In the genomic region with DNA sequence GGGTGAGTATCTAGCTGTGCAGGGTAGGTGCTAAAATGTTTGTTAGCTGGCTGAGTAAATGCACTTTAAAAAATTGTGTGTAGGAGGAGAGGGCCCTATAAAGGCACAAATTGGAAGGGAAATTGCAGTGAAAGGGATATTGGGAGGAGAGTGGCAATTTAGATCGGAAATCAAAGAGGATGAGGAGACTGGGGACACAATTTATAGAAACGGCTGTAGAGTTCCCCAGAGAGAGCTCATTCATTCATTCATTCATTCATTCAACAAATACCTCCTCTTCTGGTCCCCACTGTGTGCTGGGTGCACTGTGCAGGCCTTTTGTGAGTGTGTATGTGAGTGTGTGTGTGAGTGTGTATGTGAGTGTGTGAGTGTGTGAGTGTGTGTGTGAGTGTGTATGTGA, we compare ENCODE assay signal across 22 cellular contexts. TPM values are rescaled to one million over a fixed set of nuclear protein-coding genes. Genes with fewer than 3 reads are reported as not detected.
A peak's percentile ranks its signal among the peaks of the same experiment; 100 is the strongest.
DNase-seq lines count a peak whose midpoint lies in the region; ATAC-seq, FAIRE-seq and TF ChIP-seq lines count a peak whose summit lies in the region.
"Had no signal": no experiment of that assay in that cellular context is flagged by ENCODE, and none has a peak within 500 bp of the region (broad histone marks: within the 10 kb centered on the region; RNA-seq: fewer than 3 reads in every experiment).

No MANE protein-coding gene starts in this region.

- no peaks in the 10 kb centered on the region for H4K20me1 ChIP-seq in OCI-LY1 (ENCODE audit: insufficient read depth, low read length)
- H4K20me1 ChIP-seq in K562 (replicated peaks; ENCODE audit: control insufficient read depth, insufficient read depth, low read length), result no peaks in the 10 kb centered on the region

- CTCF ChIA-PET in K562 (lab: Yijun Ruan, JAX; ENCODE audit: low intra/inter-chr PET ratio), result no interaction called here

- H3K4me2 ChIP-seq in OCI-LY1 (ENCODE audit: low read length) (peak overlapping the region; percentile 54), K562 (ENCODE audit: insufficient read depth, low read length) (no peak overlapping the region)

- no peaks in the 10 kb centered on the region for H3K9me2 ChIP-seq in OCI-LY1 (ENCODE audit: low read depth, low read length)

- FAIRE-seq in K562 (lab: Jason Lieb, UNC), result no peak
- FAIRE-seq: islet of Langerhans had no signal

- no peaks in the 10 kb centered on the region for H3K9me1 ChIP-seq in K562 (ENCODE audit: control insufficient read depth, insufficient read depth, low read length)

- no peaks in the 10 kb centered on the region for H3K27me3 Mint-ChIP-seq in activated T-cell treated with anti-CD3 and anti-CD28 coated beads, Interleukin-2, amount 50 U/mL, for 4 hours (ENCODE audit: low read depth)
- no peaks in the 10 kb centered on the region for H3K27me3 Mint-ChIP-seq in naive thymus-derived CD8-positive, alpha-beta T cell

- BruUV-seq in K562 (replicated peaks; lab: Mats Ljungman, UMichigan), result no TSS peak

- H3K9ac ChIP-seq in OCI-LY1 (ENCODE audit: low read length) (no peak overlapping the region; the same call in 1 of the 2 replicates), K562 (ENCODE audit: insufficient read depth in 1 of 2, low read depth in 2 of 2, low read length in 2 of 2) (no peak overlapping the region)
- H3K9ac ChIP-seq: GM23248 had no signal

- intact Hi-C loops in K562 (cut with micrococcal nuclease), result no loop called here

- no peaks in the 10 kb centered on the region for H3K9me3 Mint-ChIP-seq in activated T-cell treated with anti-CD3 and anti-CD28 coated beads, Interleukin-2, amount 50 U/mL, for 4 hours
- H3K9me3 Mint-ChIP-seq in naive thymus-derived CD8-positive, alpha-beta T cell, result no peaks in the 10 kb centered on the region
- H3K9me3 Mint-ChIP-seq: neural crest cell, WTC11 had no signal

- no peak for TF ChIP-seq RAD21 in K562 (CRISPR knock-in tag; conservative IDR thresholded peaks at IDR 0.05 in 1 of 2, IDR thresholded peaks at IDR 0.05 in 1 of 2)

- peaks cover 34% of the 10 kb centered on the region for H3K4me1 ChIP-seq in OCI-LY1 (ENCODE audit: insufficient read depth, low read length, severe bottlenecking)
- peaks cover 7 to 15% of the 10 kb centered on the region in 2 experiments; a peak in 4 of 5 replicates for H3K4me1 ChIP-seq in K562 (replicated peaks in 1 of 2; ENCODE audit: control insufficient read depth in 2 of 2, insufficient read depth in 2 of 2, low read length in 2 of 2)
- H3K4me1 ChIP-seq in BE2C, result no peaks in the 10 kb centered on the region
- H3K4me1 ChIP-seq: uterus had no signal

- H3F3A ChIP-seq in OCI-LY1 (ENCODE audit: insufficient read depth, low read length), result no peaks in the 10 kb centered on the region

- no peaks in the 10 kb centered on the region; the same call in 1 of the 2 replicates for H3K79me2 ChIP-seq in OCI-LY1 (ENCODE audit: insufficient read depth, low read length)
- H3K79me2 ChIP-seq in K562 (ENCODE audit: control insufficient read depth, insufficient read depth, low read length), result no peaks in the 10 kb centered on the region

- H3K4me3 ChIP-seq in OCI-LY1 (ENCODE audit: low read depth, low read length, poor library complexity, severe bottlenecking), result peak overlapping the region; percentile 64
- no peak overlapping the region for H3K4me3 ChIP-seq in K562
- no peak overlapping the region for H3K4me3 ChIP-seq in BE2C (ENCODE audit: low read depth, low read length)
- H3K4me3 ChIP-seq: adrenal gland, GM23248, uterus had no signal

- no peaks in the 10 kb centered on the region for H3K36me3 ChIP-seq in OCI-LY1 (ENCODE audit: insufficient read depth, low read length)
- no peaks in the 10 kb centered on the region for H3K36me3 ChIP-seq in K562 (ENCODE audit: control insufficient read depth, insufficient read depth, low read length)
- H3K36me3 ChIP-seq in BE2C, result no peaks in the 10 kb centered on the region
- H3K36me3 ChIP-seq: adrenal gland, uterus had no signal

- no peak for TF ChIP-seq EP300 in K562 (IDR thresholded peaks at IDR 0.05; ENCODE audit: low read length)

- H2AFZ ChIP-seq in OCI-LY1 (ENCODE audit: low read length) (no peak overlapping the region), K562 (ENCODE audit: low read depth, low read length) (no peak overlapping the region)
- H2AFZ ChIP-seq: GM23248 had no signal

- H3K36me3 Mint-ChIP-seq in activated T-cell treated with anti-CD3 and anti-CD28 coated beads, Interleukin-2, amount 50 U/mL, for 4 hours (ENCODE audit: insufficient read depth), result peaks cover 16% of the 10 kb centered on the region
- H3K36me3 Mint-ChIP-seq in naive thymus-derived CD8-positive, alpha-beta T cell, result peaks cover 0 to 18% (median 0%) of the 10 kb centered on the region in 3 donors
- H3K36me3 Mint-ChIP-seq: WTC11 had no signal

- H3K9me3 ChIP-seq in OCI-LY1 (ENCODE audit: low read length) (no peaks in the 10 kb centered on the region), K562 (replicated peaks; ENCODE audit: control insufficient read depth, insufficient read depth, low read depth, low read length) (no peaks in the 10 kb centered on the region), BE2C (no peaks in the 10 kb centered on the region)
- H3K9me3 ChIP-seq: adrenal gland, stomach, uterus had no signal

- POLR2A ChIA-PET in K562 (lab: Yijun Ruan, JAX), result interaction anchor here (0.5 to 2.2 kb wide), 2 partner anchors 10 to 266 kb away, joined by 3 to 6 read pairs; no protein-coding TSS in a partner anchor
- POLR2A ChIA-PET in naive thymus-derived CD8-positive, alpha-beta T cell (lab: Charles Lee), result interaction anchor here (3.1 to 3.3 kb wide), 2 partner anchors 33 to 171 kb away, joined by 25 to 53 read pairs; a partner anchor contains a TSS

- TF ChIP-seq CTCF in OCI-LY1 (IDR thresholded peaks at IDR 0.05; ENCODE audit: low read length), result no peak
- TF ChIP-seq CTCF in K562 (IDR thresholded peaks at IDR 0.05 in 2 of 3, conservative IDR thresholded peaks at IDR 0.05 in 1 of 3; ENCODE audit: insufficient read depth in 2 of 3, low read depth in 1 of 3, low read length in 3 of 3), result no peak
- TF ChIP-seq CTCF in BE2C (IDR thresholded peaks at IDR 0.05; ENCODE audit: low read depth, low read length), result no peak

- DNase-seq in activated T-cell treated with anti-CD3 and anti-CD28 coated beads, Interleukin-2, amount 50 U/mL, for 4 hours, result no peak
- DNase-seq in activated T-cell treated with anti-CD3 and anti-CD28 coated beads for 4 hours, result no peak
- no peak for DNase-seq in K562 (ENCODE audit: extremely low read depth in 1 of 4, low spot score in 3 of 4)
- no peak for DNase-seq in naive thymus-derived CD8-positive, alpha-beta T cell
- no peak for DNase-seq in BE2C
- DNase-seq in HuH-7 (ENCODE audit: low spot score), result no peak
- DNase-seq: adrenal gland; central memory CD4-positive, alpha-beta T cell; DMS79 treated with DMSO at 0.1 percent for 48 hours; effector memory CD4-positive, alpha-beta T cell; GM23248; NCI-H524 treated with DMSO at 0.1 percent for 48 hours; SHP77 treated with DMSO at 0.1 percent for 48 hours; stimulated activated CD4-positive, alpha-beta T cell treated with anti-CD3 and anti-CD28 coated beads, Interleukin-15, amount 100 ng/mL, for 24 hours; stomach; uterus had no signal

- H3K27me3 ChIP-seq in OCI-LY1 (ENCODE audit: insufficient read depth, low read length) (no peaks in the 10 kb centered on the region), K562 (ENCODE audit: control insufficient read depth in 2 of 2, insufficient read depth in 2 of 2, low read length in 2 of 2) (no peaks in the 10 kb centered on the region), BE2C (no peaks in the 10 kb centered on the region)
- H3K27me3 ChIP-seq: adrenal gland, stomach, uterus had no signal

- no peak for TF ChIP-seq POLR2A in K562 (conservative IDR thresholded peaks at IDR 0.05)

- H3K27ac Mint-ChIP-seq in naive thymus-derived CD8-positive, alpha-beta T cell, result peak overlapping the region in 6 of 10 donors; percentile 39 to 95 (median 62)
- H3K27ac Mint-ChIP-seq: WTC11 had no signal

- H3K4me1 Mint-ChIP-seq in activated T-cell treated with anti-CD3 and anti-CD28 coated beads, Interleukin-2, amount 50 U/mL, for 4 hours (ENCODE audit: low read depth), result peaks cover 25% of the 10 kb centered on the region
- H3K4me1 Mint-ChIP-seq in naive thymus-derived CD8-positive, alpha-beta T cell, result peaks cover 24 to 48% (median 33%) of the 10 kb centered on the region in 4 donors
- H3K4me1 Mint-ChIP-seq: neural crest cell had no signal

- in situ Hi-C loops in K562 (cut with MboI), result no loop called here

- no peak for ATAC-seq in activated T-cell treated with anti-CD3 and anti-CD28 coated beads, Interleukin-2, amount 50 U/mL, for 4 hours
- ATAC-seq in K562 (no peak), HG02678 (IDR thresholded peaks at IDR 0.05; ENCODE audit: unreplicated experiment) (no peak)
- ATAC-seq in naive thymus-derived CD8-positive, alpha-beta T cell, result no peak
- ATAC-seq: WTC11 had no signal

- peak overlapping the region; percentile 82 for H3K4me3 Mint-ChIP-seq in activated T-cell treated with anti-CD3 and anti-CD28 coated beads, Interleukin-2, amount 50 U/mL, for 4 hours
- peak overlapping the region in 2 of 10 donors; percentile 13 to 20 for H3K4me3 Mint-ChIP-seq in naive thymus-derived CD8-positive, alpha-beta T cell
- H3K4me3 Mint-ChIP-seq: neural crest cell, WTC11 had no signal

- H3K27ac ChIP-seq in OCI-LY1 (ENCODE audit: low read depth, low read length, poor library complexity, severe bottlenecking) (no peak overlapping the region), K562 (ENCODE audit: extremely low read depth, low read depth, low read length) (no peak overlapping the region)
- H3K27ac ChIP-seq: GM23248, uterus had no signal

- 61% methylated on average over 2 of the region's 2 CpGs for WGBS in K562 (ENCODE audit: insufficient coverage, low coverage, missing lambda C conversion rate)

RNA-seq across cellular contexts. Expression of a gene that starts 2.4 kb away (rescaled TPM):
- 10 to 100 TPM; 39.0 to 42.2 (median 42.0) TPM for total RNA-seq in activated T-cell treated with anti-CD3 and anti-CD28 coated beads, Interleukin-2, amount 50 U/mL, for 4 hours
- 0.12 and 0.23 TPM in 2 replicates for total RNA-seq in K562 (2011; cell fraction: chromatin; rRNA removed; ENCODE audit: low replicate concordance)
- 0.33 TPM in 1 of 2 replicates, not detected in the other for total RNA-seq in K562 (2011; cell fraction: nucleolus; rRNA removed)
- total RNA-seq in K562 (2011; cell fraction: nucleoplasm; rRNA removed), result 0.15 TPM in 1 of 2 replicates, not detected in the other
- total RNA-seq in K562 (2014; rRNA removed) (not detected in 2 replicates), K562 (2014; rRNA removed; fragmentation: Illumina TruSeq; extraction: Trizol) (0.11 TPM in 1 of 2 replicates, not detected in the other), K562 (2015; rRNA removed; fragmentation: Illumina TruSeq; extraction: Trizol) (0.08 TPM in 1 of 2 replicates, not detected in the other), K562 (2021) (0.16 and 0.25 TPM in 2 replicates)
- polyA plus RNA-seq in K562 (2011; rRNA removed) (0.05 and 0.15 TPM in 2 replicates), K562 (2014; fragmentation: Illumina TruSeq; extraction: Trizol) (not detected in 2 replicates), K562 (2014; fragmentation: Nextera tagmentation; extraction: Ambion mirVana) (1 to 10 TPM in 1 of 2 experiments, under 1 TPM in 1; 0.56 to 1.0 TPM), K562 (2014; rRNA removed) (0.09 TPM in 1 of 2 replicates, not detected in the other)
- 0.03 TPM in 1 of 2 replicates, not detected in the other for polyA plus RNA-seq in K562 (2011; cell fraction: cytosol; rRNA removed)
- polyA plus RNA-seq in K562 (2011; cell fraction: nucleus; rRNA removed), result 0.28 and 0.50 TPM in 2 replicates
- polyA plus RNA-seq in K562 (2012), result 0.33 and 0.56 TPM in 2 replicates
- polyA minus RNA-seq in K562 (2011; rRNA and poly(A)+ RNA removed), result 0.21 TPM in 1 of 2 replicates, not detected in the other
- polyA minus RNA-seq in K562 (2011; cell fraction: cytosol; rRNA and poly(A)+ RNA removed), result 1.1 and 3.1 TPM in 2 replicates
- 0.11 and 0.40 TPM in 2 replicates for polyA minus RNA-seq in K562 (2011; cell fraction: nucleus; rRNA and poly(A)+ RNA removed)
- total RNA-seq in naive thymus-derived CD8-positive, alpha-beta T cell, result 10 to 100 TPM; 51.4 to 55.1 TPM
- polyA plus RNA-seq in naive thymus-derived CD8-positive, alpha-beta T cell, result 10 to 100 TPM in 1 of 3 donors, 1 to 10 TPM in 2; 7.9 to 15.6 (median 9.1) TPM
- polyA plus RNA-seq in BE2C (2012; ENCODE audit: insufficient read depth, insufficient read length, low read depth), result 5.6 TPM
- total RNA-seq: neural crest cell had no signal

RNA-seq across cellular contexts. Expression of a gene that starts 32.4 kb away (rescaled TPM):
- not detected for total RNA-seq in activated T-cell treated with anti-CD3 and anti-CD28 coated beads, Interleukin-2, amount 50 U/mL, for 4 hours
- total RNA-seq in K562 (2011; cell fraction: chromatin; rRNA removed; ENCODE audit: low replicate concordance), result 9.2 and 9.5 TPM in 2 replicates
- total RNA-seq in K562 (2011; cell fraction: nucleolus; rRNA removed), result 5.3 and 7.0 TPM in 2 replicates
- 7.6 and 8.9 TPM in 2 replicates for total RNA-seq in K562 (2011; cell fraction: nucleoplasm; rRNA removed)
- total RNA-seq in K562 (2014; rRNA removed) (2.5 and 3.3 TPM in 2 replicates), K562 (2014; rRNA removed; fragmentation: Illumina TruSeq; extraction: Trizol) (3.1 and 3.7 TPM in 2 replicates), K562 (2015; rRNA removed; fragmentation: Illumina TruSeq; extraction: Trizol) (0.83 TPM in 2 replicates), K562 (2021) (2.6 and 3.3 TPM in 2 replicates)
- polyA plus RNA-seq in K562 (2011; rRNA removed) (1.2 and 2.0 TPM in 2 replicates), K562 (2014; fragmentation: Illumina TruSeq; extraction: Trizol) (4.8 and 6.4 TPM in 2 replicates), K562 (2014; fragmentation: Nextera tagmentation; extraction: Ambion mirVana) (under 1 TPM; 0.36 to 0.75 TPM), K562 (2014; rRNA removed) (4.6 and 5.0 TPM in 2 replicates)
- 1.9 and 4.0 TPM in 2 replicates for polyA plus RNA-seq in K562 (2011; cell fraction: cytosol; rRNA removed)
- polyA plus RNA-seq in K562 (2011; cell fraction: nucleus; rRNA removed), result 3.7 and 12.6 TPM in 2 replicates
- 1.3 and 1.4 TPM in 2 replicates for polyA plus RNA-seq in K562 (2012)
- polyA minus RNA-seq in K562 (2011; rRNA and poly(A)+ RNA removed), result 0.72 and 3.4 TPM in 2 replicates
- 1.1 TPM in 1 of 2 replicates, not detected in the other for polyA minus RNA-seq in K562 (2011; cell fraction: cytosol; rRNA and poly(A)+ RNA removed)
- 3.0 and 5.5 TPM in 2 replicates for polyA minus RNA-seq in K562 (2011; cell fraction: nucleus; rRNA and poly(A)+ RNA removed)
- not detected for total RNA-seq in naive thymus-derived CD8-positive, alpha-beta T cell
- under 1 TPM in 2 of 3 donors, not detected in 1; 0.05 to 0.11 TPM for polyA plus RNA-seq in naive thymus-derived CD8-positive, alpha-beta T cell
- polyA plus RNA-seq in BE2C (2012; ENCODE audit: insufficient read depth, insufficient read length, low read depth), result 0.45 TPM
- total RNA-seq: GM23248; T-helper 1 cell treated with Interleukin-12 subunit alpha and Interleukin-12 subunit beta and Interleukin-4 antibody, amounts not matched to agents 30 ng/mL and 1 ng/mL, for 36 hours had no signal

RNA-seq across cellular contexts. Expression of a gene that starts 32.6 kb away (rescaled TPM):
- 10 to 100 TPM; 52.8 to 54.5 (median 53.6) TPM for total RNA-seq in activated T-cell treated with anti-CD3 and anti-CD28 coated beads, Interleukin-2, amount 50 U/mL, for 4 hours
- total RNA-seq in K562 (2011; cell fraction: chromatin; rRNA removed; ENCODE audit: low replicate concordance), result 61.2 and 107 TPM in 2 replicates
- total RNA-seq in K562 (2011; cell fraction: nucleolus; rRNA removed), result 40.1 and 43.9 TPM in 2 replicates
- total RNA-seq in K562 (2011; cell fraction: nucleoplasm; rRNA removed), result 76.0 and 92.8 TPM in 2 replicates
- total RNA-seq in K562 (2014; rRNA removed) (99.3 and 118 TPM in 2 replicates), K562 (2014; rRNA removed; fragmentation: Illumina TruSeq; extraction: Trizol) (139 and 146 TPM in 2 replicates), K562 (2015; rRNA removed; fragmentation: Illumina TruSeq; extraction: Trizol) (152 and 164 TPM in 2 replicates), K562 (2021) (79.5 and 87.3 TPM in 2 replicates)
- polyA plus RNA-seq in K562 (2011; rRNA removed) (158 and 224 TPM in 2 replicates), K562 (2014; fragmentation: Illumina TruSeq; extraction: Trizol) (124 and 127 TPM in 2 replicates), K562 (2014; fragmentation: Nextera tagmentation; extraction: Ambion mirVana) (100 to 1,000 TPM; 352 to 389 TPM), K562 (2014; rRNA removed) (140 and 168 TPM in 2 replicates)
- 108 and 162 TPM in 2 replicates for polyA plus RNA-seq in K562 (2011; cell fraction: cytosol; rRNA removed)
- 96.8 and 114 TPM in 2 replicates for polyA plus RNA-seq in K562 (2011; cell fraction: nucleus; rRNA removed)
- polyA plus RNA-seq in K562 (2012), result 60.8 and 135 TPM in 2 replicates
- polyA minus RNA-seq in K562 (2011; rRNA and poly(A)+ RNA removed), result 124 and 180 TPM in 2 replicates
- polyA minus RNA-seq in K562 (2011; cell fraction: cytosol; rRNA and poly(A)+ RNA removed), result 51.6 and 80.3 TPM in 2 replicates
- polyA minus RNA-seq in K562 (2011; cell fraction: nucleus; rRNA and poly(A)+ RNA removed), result 30.0 and 50.1 TPM in 2 replicates
- 10 to 100 TPM; 45.3 to 49.7 TPM for total RNA-seq in naive thymus-derived CD8-positive, alpha-beta T cell
- polyA plus RNA-seq in naive thymus-derived CD8-positive, alpha-beta T cell, result 100 to 1,000 TPM in 2 of 3 donors, 10 to 100 TPM in 1; 98.8 to 117 (median 107) TPM
- 81.0 TPM for polyA plus RNA-seq in BE2C (2012; ENCODE audit: insufficient read depth, insufficient read length, low read depth)

Comparison
In these comparisons a context has a peak if more than half of its experiments do, and no peak if none do; other contexts are left out.
1. RNA of a gene that starts 2.4 kb away (total RNA-seq): 51.4 to 55.1 TPM in naive thymus-derived CD8-positive, alpha-beta T cell and 39.0 to 42.2 TPM in activated T-cell treated with anti-CD3 and anti-CD28 coated beads, Interleukin-2, amount 50 U/mL, for 4 hours; 0.08 to 0.33 TPM in K562; every median in the first group is over 10 times any median in the second.